In the genomic region with DNA sequence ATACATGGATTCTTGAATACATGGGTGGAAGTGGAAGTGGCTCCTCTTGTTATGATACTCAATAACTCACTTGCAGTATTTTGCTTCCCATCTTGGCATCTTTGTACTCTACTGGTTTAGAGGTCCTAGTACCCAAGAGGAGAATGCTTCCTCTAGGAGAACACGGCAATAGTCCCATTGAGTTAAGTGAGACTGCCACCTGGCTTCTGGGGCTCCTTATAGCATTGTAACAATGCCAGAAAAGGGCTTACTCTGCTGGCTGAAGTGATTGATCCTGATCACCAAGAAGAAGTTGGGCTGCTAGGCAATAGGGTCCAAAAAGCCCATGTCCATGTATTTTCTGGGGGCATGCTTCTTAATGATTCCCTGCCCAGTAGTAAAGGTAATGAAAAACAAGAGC, we compare ENCODE assay signal across 28 cellular contexts.
DNase-seq lines count a peak whose midpoint lies in the region; ATAC-seq and TF ChIP-seq lines count a peak whose summit lies in the region.
"Had no signal": no experiment of that assay in that cellular context is flagged by ENCODE, and none has a peak within 500 bp of the region (broad histone marks: within the 10 kb centered on the region; RNA-seq: fewer than 3 reads in every experiment).

No MANE protein-coding gene starts in this region.

- H3T11ph ChIP-seq in H9 (ENCODE audit: low read length) = no peak overlapping the region

- no peak overlapping the region for H2BK120ac ChIP-seq in H9 (ENCODE audit: low read depth, low read length, poor library complexity, severe bottlenecking)

- H4K5ac ChIP-seq in H9 (ENCODE audit: insufficient read length, low read depth, low read length) = no peak overlapping the region

- H4K91ac ChIP-seq in H9 (ENCODE audit: insufficient read length, low read depth, low read length) = no peak overlapping the region

- dilution Hi-C loops in mammary epithelial cell (cut with HindIII; ENCODE audit: low sequenced_read_pairs) = no loop called here

- H3K27me3 Mint-ChIP-seq in H9 (ENCODE audit: low read depth) (no peaks in the 10 kb centered on the region; the same call in 1 of the 2 replicates), natural killer cell (ENCODE audit: low read depth in 2 of 2) (no peaks in the 10 kb centered on the region), Caco-2 (ENCODE audit: insufficient read depth, unreplicated experiment) (no peaks in the 10 kb centered on the region), HFFc6 (ENCODE audit: insufficient read depth) (no peaks in the 10 kb centered on the region)
- H3K27me3 Mint-ChIP-seq: activated CD4-positive, alpha-beta T cell treated with anti-CD3 and anti-CD28 coated beads, Interleukin-2, amount 10 ng/mL, durations not matched to agents 24 days and 14 days; activated CD8-positive, alpha-beta memory T cell treated with anti-CD3 and anti-CD28 coated beads, Interleukin-2, amount 10 ng/mL, durations not matched to agents 7 days and 5 days had no signal

- H3K36me3 ChIP-seq in mammary epithelial cell (ENCODE audit: insufficient read depth, low read length) (no peaks in the 10 kb centered on the region), Caco-2 (ENCODE audit: control insufficient read depth, insufficient read depth, low read length) (no peaks in the 10 kb centered on the region)
- H3K36me3 ChIP-seq: BLaER1, neutrophil, prostate gland, thoracic aorta had no signal

- H3K4me1 Mint-ChIP-seq in H9 (no peaks in the 10 kb centered on the region), natural killer cell (no peaks in the 10 kb centered on the region), Caco-2 (ENCODE audit: low read depth, unreplicated experiment) (no peaks in the 10 kb centered on the region), HFFc6 (ENCODE audit: low read depth) (no peaks in the 10 kb centered on the region)
- H3K4me1 Mint-ChIP-seq: activated CD4-positive, alpha-beta T cell treated with anti-CD3 and anti-CD28 coated beads, Interleukin-2, amount 10 ng/mL, durations not matched to agents 24 days and 14 days; activated CD8-positive, alpha-beta memory T cell treated with anti-CD3 and anti-CD28 coated beads, Interleukin-2, amount 10 ng/mL, durations not matched to agents 7 days and 5 days; memory B cell had no signal

- H2BK15ac ChIP-seq in H9 (ENCODE audit: low read depth, low read length) = no peak overlapping the region

- no peak overlapping the region for H2AK5ac ChIP-seq in H9 (ENCODE audit: insufficient read length, low read length)

- DNase-seq in D341Med (ENCODE audit: low spot score) (peak; percentile 30), H9 (no peak), mammary epithelial cell (peak; percentile 1), iPS-NIHi7 (ENCODE audit: extremely low spot score) (peak; percentile 31), natural killer cell (no peak), Caco-2 (no peak), HFFc6 (no peak)
- DNase-seq in stimulated activated naive CD4-positive, alpha-beta T cell (lab: John Stamatoyannopoulos, UW) = no peak
- DNase-seq: activated CD4-positive, alpha-beta T cell treated with anti-CD3 and anti-CD28 coated beads, Interleukin-2, amount 10 ng/mL, durations not matched to agents 24 days and 14 days; activated CD8-positive, alpha-beta memory T cell treated with anti-CD3 and anti-CD28 coated beads, Interleukin-2, amount 10 ng/mL, durations not matched to agents 7 days and 5 days; activated naive CD4-positive, alpha-beta T cell treated with Interleukin-2 at 50 U/mL for 16 hours; body of pancreas; cerebellar nuclear complex; Kasumi-1; left cardiac atrium; NCI-H524 treated with DMSO at 0.1 percent for 48 hours; stimulated activated CD4-positive, alpha-beta T cell treated with anti-CD3 and anti-CD28 coated beads, Interleukin-15, amount 100 ng/mL, for 24 hours; stimulated activated naive CD8-positive, alpha-beta T cell treated with anti-CD3 and anti-CD28 coated beads, Interleukin-15, Interleukin-2, amounts not matched to agents 100 U/mL and 50 U/mL, for 24 hours; T-helper 2 cell had no signal

- H3K9ac ChIP-seq in H9 (ENCODE audit: extremely low read depth, insufficient read length, low read length) (no peak overlapping the region), mammary epithelial cell (ENCODE audit: insufficient read depth, low read length) (no peak overlapping the region)
- H3K9ac ChIP-seq: BLaER1 had no signal

- H3K4me3 ChIP-seq in mammary epithelial cell (replicated peaks in 1 of 3; ENCODE audit: insufficient read depth in 1 of 3, low read depth in 2 of 3, low read length in 3 of 3) = no peak overlapping the region
- no peak overlapping the region for H3K4me3 ChIP-seq in Caco-2 (ENCODE audit: low read depth, low read length)
- H3K4me3 ChIP-seq: BLaER1, body of pancreas, GM12878, prostate gland, thoracic aorta had no signal

- no peaks in the 10 kb centered on the region for H3K36me3 Mint-ChIP-seq in H9 (ENCODE audit: insufficient read depth in 1 of 3, low read depth in 3 of 3)
- no peaks in the 10 kb centered on the region for H3K36me3 Mint-ChIP-seq in natural killer cell
- H3K36me3 Mint-ChIP-seq in Caco-2 (ENCODE audit: insufficient read depth, unreplicated experiment) = no peaks in the 10 kb centered on the region
- H3K36me3 Mint-ChIP-seq in HFFc6 (ENCODE audit: low read depth) = no peaks in the 10 kb centered on the region
- H3K36me3 Mint-ChIP-seq: activated CD8-positive, alpha-beta memory T cell treated with anti-CD3 and anti-CD28 coated beads, Interleukin-2, amount 10 ng/mL, durations not matched to agents 7 days and 5 days; memory B cell had no signal

- H4K8ac ChIP-seq in H9 (replicated peaks; ENCODE audit: insufficient read length, low read depth, low read length) = no peak overlapping the region

- no peak overlapping the region for H3K14ac ChIP-seq in H9 (ENCODE audit: insufficient read depth, low read length)

- H3K23me2 ChIP-seq in H9 (ENCODE audit: insufficient read length, low read depth, low read length, poor library complexity, severe bottlenecking) = no peaks in the 10 kb centered on the region

- no peak overlapping the region for H3K23ac ChIP-seq in H9 (ENCODE audit: insufficient read length, low read depth, low read length)

- no peak overlapping the region for H3K18ac ChIP-seq in H9 (ENCODE audit: insufficient read length, low read depth, low read length)

- no peaks in the 10 kb centered on the region for H4K20me1 ChIP-seq in H9 (ENCODE audit: control insufficient read depth, insufficient read depth, insufficient read length)
- no peaks in the 10 kb centered on the region for H4K20me1 ChIP-seq in mammary epithelial cell (ENCODE audit: insufficient read depth, low read length)
- H4K20me1 ChIP-seq: BLaER1 had no signal

- H3K4me2 ChIP-seq in H9 (ENCODE audit: insufficient read depth, insufficient read length, low read length) (no peak overlapping the region), mammary epithelial cell (ENCODE audit: insufficient read depth, low read depth, low read length) (no peak overlapping the region)
- H3K4me2 ChIP-seq: BLaER1 had no signal

- CTCF ChIA-PET in mammary epithelial cell (lab: Charles Lee; ENCODE audit: low non-redundant PET) = no interaction called here
- CTCF ChIA-PET in Caco-2 (lab: Charles Lee) = no interaction called here

- no peaks in the 10 kb centered on the region for H3K4me1 ChIP-seq in H9 (ENCODE audit: insufficient read depth, low read length)
- no peaks in the 10 kb centered on the region for H3K4me1 ChIP-seq in mammary epithelial cell (ENCODE audit: insufficient read depth, low read length)
- H3K4me1 ChIP-seq in Caco-2 = no peaks in the 10 kb centered on the region
- H3K4me1 ChIP-seq: BLaER1, body of pancreas, prostate gland had no signal

- no CpG with 5 or more reads among the region's 1 CpG for WGBS in H9 (ENCODE audit: extremely low coverage, insufficient read length, low lambda C conversion rate)
- no CpG with 5 or more reads among the region's 1 CpG for WGBS in mammary epithelial cell (ENCODE audit: low coverage, missing lambda C conversion rate)

- H2BK12ac ChIP-seq in H9 (ENCODE audit: insufficient read length, low read depth, low read length) = no peak overlapping the region

- BruUV-seq in mammary epithelial cell (replicated peaks; lab: Mats Ljungman, UMichigan) (no TSS peak), Caco-2 (replicated peaks; lab: Mats Ljungman, UMichigan) (no TSS peak)

- H3K9me3 ChIP-seq in H9 (ENCODE audit: control insufficient read depth, low read depth, low read length) (no peaks in the 10 kb centered on the region), mammary epithelial cell (replicated peaks; ENCODE audit: insufficient read depth, low read length) (no peaks in the 10 kb centered on the region), Caco-2 (no peaks in the 10 kb centered on the region)
- H3K9me3 ChIP-seq: BLaER1, body of pancreas, neutrophil, prostate gland, thoracic aorta had no signal

- in situ Hi-C loops in mammary epithelial cell (cut with MboI; ENCODE audit: low sequenced_read_pairs in 2 of 2) = no loop called here

- intact Hi-C loops in mammary epithelial cell (cut with micrococcal nuclease) (loop anchor here (1.0 kb wide), 1 partner anchor 560 kb away; no protein-coding TSS in a partner anchor), natural killer cell (cut with micrococcal nuclease) (no loop called here), Caco-2 (cut with micrococcal nuclease; ENCODE audit: unreplicated experiment) (loop anchor here (1.0 to 2.0 kb wide), 2 partner anchors 82 to 561 kb away; no protein-coding TSS in a partner anchor)

- peak; percentile 57 for TF ChIP-seq CTCF in H9 (conservative IDR thresholded peaks at IDR 0.05)
- peak in 1 of 2 donors; percentile 54 for TF ChIP-seq CTCF in mammary epithelial cell (conservative IDR thresholded peaks at IDR 0.05 in 1 of 2, IDR thresholded peaks at IDR 0.05 in 1 of 2; ENCODE audit: extremely low read depth in 1 of 2, insufficient read depth in 1 of 2, low read depth in 1 of 2, low read length in 2 of 2)
- no peak for TF ChIP-seq CTCF in natural killer cell (IDR thresholded peaks at IDR 0.05)
- TF ChIP-seq CTCF in Caco-2 (IDR thresholded peaks at IDR 0.05; ENCODE audit: insufficient read depth in 1 of 2, low read depth in 1 of 2, low read length in 1 of 2, severe bottlenecking in 1 of 2, unreplicated experiment in 1 of 2) = no peak
- TF ChIP-seq CTCF in HFFc6 (IDR thresholded peaks at IDR 0.05) = no peak

- H3K56ac ChIP-seq in H9 (ENCODE audit: insufficient read length, low read depth, low read length) = no peak overlapping the region

- H3K9me3 Mint-ChIP-seq in H9 = no peaks in the 10 kb centered on the region
- no peaks in the 10 kb centered on the region for H3K9me3 Mint-ChIP-seq in natural killer cell
- no peaks in the 10 kb centered on the region for H3K9me3 Mint-ChIP-seq in Caco-2 (ENCODE audit: unreplicated experiment)
- H3K9me3 Mint-ChIP-seq in HFFc6 = peaks cover 31% of the 10 kb centered on the region
- H3K9me3 Mint-ChIP-seq: activated CD4-positive, alpha-beta T cell treated with anti-CD3 and anti-CD28 coated beads, Interleukin-2, amount 10 ng/mL, durations not matched to agents 24 days and 14 days; memory B cell had no signal

- no peak for ATAC-seq in natural killer cell
- ATAC-seq: activated CD8-positive, alpha-beta memory T cell treated with anti-CD3 and anti-CD28 coated beads, Interleukin-2, amount 10 ng/mL, durations not matched to agents 7 days and 5 days; body of pancreas; GM12878; HepG2; left cardiac atrium; SK-N-SH treated with all-trans-retinoic acid at 6 μM for 48 hours; stimulated activated naive CD8-positive, alpha-beta T cell treated with anti-CD3 and anti-CD28 coated beads, Interleukin-15, Interleukin-2, amounts not matched to agents 100 U/mL and 50 U/mL, for 24 hours had no signal

- no peaks in the 10 kb centered on the region for H3K27me3 ChIP-seq in H9 (ENCODE audit: insufficient read depth, low read length)
- no peaks in the 10 kb centered on the region for H3K27me3 ChIP-seq in mammary epithelial cell (ENCODE audit: insufficient read depth, low read length)
- H3K27me3 ChIP-seq in Caco-2 (replicated peaks; ENCODE audit: control insufficient read depth, insufficient read depth, low read length) = no peaks in the 10 kb centered on the region
- H3K27me3 ChIP-seq: BLaER1, body of pancreas, neutrophil had no signal

- H3K79me1 ChIP-seq in H9 (ENCODE audit: insufficient read depth, low read depth, low read length, poor library complexity, severe bottlenecking) = no peaks in the 10 kb centered on the region

- H3K4ac ChIP-seq in H9 (ENCODE audit: low read depth, low read length) = no peak overlapping the region

- no peak overlapping the region for H2BK5ac ChIP-seq in H9 (ENCODE audit: insufficient read length, low read length)

- no peak overlapping the region for H2AFZ ChIP-seq in H9 (ENCODE audit: low read length)
- no peak overlapping the region for H2AFZ ChIP-seq in mammary epithelial cell (ENCODE audit: low read depth, low read length)

- POLR2A ChIA-PET in Caco-2 (lab: Charles Lee) = no interaction called here

- no peak overlapping the region for H3K27ac Mint-ChIP-seq in H9
- no peak overlapping the region for H3K27ac Mint-ChIP-seq in natural killer cell
- no peak overlapping the region for H3K27ac Mint-ChIP-seq in Caco-2 (ENCODE audit: unreplicated experiment)
- H3K27ac Mint-ChIP-seq in HFFc6 = no peak overlapping the region
- H3K27ac Mint-ChIP-seq: activated CD4-positive, alpha-beta T cell treated with anti-CD3 and anti-CD28 coated beads, Interleukin-2, amount 10 ng/mL, durations not matched to agents 24 days and 14 days; activated CD8-positive, alpha-beta memory T cell treated with anti-CD3 and anti-CD28 coated beads, Interleukin-2, amount 10 ng/mL, durations not matched to agents 7 days and 5 days; memory B cell had no signal

- H3K79me2 ChIP-seq in H9 (ENCODE audit: insufficient read depth, low read length) (no peaks in the 10 kb centered on the region), mammary epithelial cell (ENCODE audit: insufficient read depth, low read length) (no peaks in the 10 kb centered on the region)

- H3K4me3 Mint-ChIP-seq in H9 = no peak overlapping the region
- H3K4me3 Mint-ChIP-seq in natural killer cell = no peak overlapping the region
- no peak overlapping the region for H3K4me3 Mint-ChIP-seq in Caco-2 (ENCODE audit: unreplicated experiment)
- H3K4me3 Mint-ChIP-seq in HFFc6 = no peak overlapping the region
- H3K4me3 Mint-ChIP-seq: activated CD4-positive, alpha-beta T cell treated with anti-CD3 and anti-CD28 coated beads, Interleukin-2, amount 10 ng/mL, durations not matched to agents 24 days and 14 days; activated CD8-positive, alpha-beta memory T cell treated with anti-CD3 and anti-CD28 coated beads, Interleukin-2, amount 10 ng/mL, durations not matched to agents 7 days and 5 days; memory B cell had no signal

- no peak overlapping the region for H2BK20ac ChIP-seq in H9 (ENCODE audit: low read depth, low read length, poor library complexity, severe bottlenecking)

- H3K27ac ChIP-seq in H9 (ENCODE audit: insufficient read length, low read depth, low read length) (no peak overlapping the region), mammary epithelial cell (ENCODE audit: insufficient read depth, low read depth, low read length) (no peak overlapping the region)
- H3K27ac ChIP-seq: BLaER1, body of pancreas, neutrophil, prostate gland, thoracic aorta, VCaP had no signal

Comparison
In these comparisons a context has a peak if more than half of its experiments do, and no peak if none do; other contexts are left out.
1. DNase-seq: peak in D341Med (single experiment), mammary epithelial cell (single experiment) and iPS-NIHi7 (single experiment); none in H9 (single experiment), stimulated activated naive CD4-positive, alpha-beta T cell (0 of 6), natural killer cell (single experiment), Caco-2 (0 of 2) and HFFc6 (single experiment).